1 cellular context compared by ENCODE assay signal in genomic region chr20:62768815-62769287, GRCh38.
TF ChIP-seq lines count a peak whose summit lies in the region.

No MANE protein-coding gene starts in this region.

TF ChIP-seq in SK-N-SH, 30 proteins besides CTCF, POLR2A, EP300 and RAD21 (continued from another document):
- TF ChIP-seq MEF2A (IDR thresholded peaks at IDR 0.05; ENCODE audit: borderline replicate concordance, low read depth) (no peak), NFIC (IDR thresholded peaks at IDR 0.05; ENCODE audit: borderline replicate concordance) (no peak), GABPA (IDR thresholded peaks at IDR 0.05; ENCODE audit: low read depth) (no peak), RCOR1 (IDR thresholded peaks at IDR 0.05; ENCODE audit: low read length) (no peak), MAX (IDR thresholded peaks at IDR 0.05; ENCODE audit: low read depth) (no peak), RFX5 (IDR thresholded peaks at IDR 0.05; ENCODE audit: low read length) (no peak), SMC3 (IDR thresholded peaks at IDR 0.05; ENCODE audit: low read depth, low read length) (no peak)
